ENCODE assay signal across 8 cellular contexts in genomic region chr9:110049699-110050450, GRCh38.
DNase-seq lines count a peak whose midpoint lies in the region; ATAC-seq, FAIRE-seq and TF ChIP-seq lines count a peak whose summit lies in the region.

No MANE protein-coding gene starts in this region.

- H3K4me3 ChIP-seq in BE2C (ENCODE audit: low read depth, low read length) = no peak overlapping the region; the same call in 1 of the 2 replicates
- H3K4me3 ChIP-seq in Panc1 (ENCODE audit: low read depth in 2 of 2, low read length in 2 of 2) = peak overlapping the region; percentile 57 to 77
- peak overlapping the region; percentile 79 for H3K4me3 ChIP-seq in kidney epithelial cell (ENCODE audit: low read depth, low read length)

- H3K36me3 ChIP-seq in BE2C (no peaks in the 10 kb centered on the region), Panc1 (ENCODE audit: control insufficient read depth, insufficient read depth, low read length) (no peaks in the 10 kb centered on the region), kidney epithelial cell (ENCODE audit: control insufficient read depth, insufficient read depth, low read length) (peaks cover 1% of the 10 kb centered on the region)

- TF ChIP-seq CTCF in BE2C (IDR thresholded peaks at IDR 0.05; ENCODE audit: low read depth, low read length) = no peak
- no peak for TF ChIP-seq CTCF in Panc1 (IDR thresholded peaks at IDR 0.05)
- no peak for TF ChIP-seq CTCF in MCF 10A (IDR thresholded peaks at IDR 0.05; ENCODE audit: unreplicated experiment)
- TF ChIP-seq CTCF in kidney epithelial cell (IDR thresholded peaks at IDR 0.05; ENCODE audit: insufficient read depth, low read length, poor library complexity, severe bottlenecking) = no peak

- H3K4me1 ChIP-seq in BE2C (no peaks in the 10 kb centered on the region; the same call in 1 of the 2 replicates), Panc1 (ENCODE audit: control insufficient read depth, insufficient read depth, low read length) (no peaks in the 10 kb centered on the region)

- H3K27ac ChIP-seq in Panc1 (ENCODE audit: low read length) = no peak overlapping the region

- peaks cover 14% of the 10 kb centered on the region for H3K36me3 Mint-ChIP-seq in MCF 10A (ENCODE audit: insufficient read depth, unreplicated experiment)

- H3K27me3 ChIP-seq in BE2C (peaks cover 47% of the 10 kb centered on the region), Panc1 (ENCODE audit: control insufficient read depth, insufficient read depth, low read length) (no peaks in the 10 kb centered on the region; the same call in 1 of the 2 replicates), kidney epithelial cell (ENCODE audit: control insufficient read depth, insufficient read depth, low read length) (no peaks in the 10 kb centered on the region)

- peak; percentile 8 for DNase-seq in BE2C
- no peak for DNase-seq in Panc1 (ENCODE audit: low read depth, low spot score)
- DNase-seq in MCF 10A (ENCODE audit: unreplicated experiment) = no peak
- no peak for DNase-seq in kidney epithelial cell (ENCODE audit: low read depth)
- DNase-seq in stimulated activated CD4-positive, alpha-beta T cell treated with anti-CD3 and anti-CD28 coated beads, Interleukin-4, amount 100 ng/mL, for 1 hour = peak; percentile 16
- no peak for DNase-seq in midbrain (lab: John Stamatoyannopoulos, UW)
- no peak for DNase-seq in urothelium cell line (ENCODE audit: low spot score)

- no peak for FAIRE-seq in urothelium cell line (lab: Jason Lieb, UNC)

- in situ Hi-C loops in Panc1 (cut with HindIII; ENCODE audit: low pct_unique_long_range_greater_than_20kb, low sequenced_read_pairs) = no loop called here

- peaks cover 33% of the 10 kb centered on the region for H3K4me1 Mint-ChIP-seq in MCF 10A (ENCODE audit: insufficient read depth, unreplicated experiment)

- H3K4me3 Mint-ChIP-seq in MCF 10A (ENCODE audit: unreplicated experiment) = peak overlapping the region; percentile 99

- intact Hi-C loops in Panc1 (cut with micrococcal nuclease; ENCODE audit: unreplicated experiment) (no loop called here), MCF 10A (cut with micrococcal nuclease) (no loop called here)

- CTCF ChIA-PET in Panc1 (lab: Charles Lee) (no interaction called here), MCF 10A (lab: Yijun Ruan, JAX) (interaction anchor here (0.6 to 3.5 kb wide), 7 partner anchors 9 to 478 kb away, joined by 3 to 15 read pairs (median 3); no protein-coding TSS in a partner anchor)

- H3K9me3 ChIP-seq in BE2C (no peaks in the 10 kb centered on the region), Panc1 (ENCODE audit: control insufficient read depth, insufficient read depth, low read depth, low read length) (no peaks in the 10 kb centered on the region)

- no peaks in the 10 kb centered on the region for H3K9me3 Mint-ChIP-seq in MCF 10A (ENCODE audit: unreplicated experiment)

- ATAC-seq in GM21723 (IDR thresholded peaks at IDR 0.05; ENCODE audit: unreplicated experiment) (peak; percentile 25), Panc1 (peak; percentile 71)

- no peaks in the 10 kb centered on the region for H3K27me3 Mint-ChIP-seq in MCF 10A (ENCODE audit: insufficient read depth, unreplicated experiment)

- H3K27ac Mint-ChIP-seq in MCF 10A (ENCODE audit: low read depth, unreplicated experiment) = peak overlapping the region; percentile 84

- POLR2A ChIA-PET in Panc1 (lab: Charles Lee) (interaction anchor here (0.6 kb wide), 1 partner anchor 189 kb away, joined by 4 read pairs; no protein-coding TSS in a partner anchor), MCF 10A (lab: Yijun Ruan, JAX) (interaction anchor here (1.0 to 6.2 kb wide), 4 partner anchors 18 to 139 kb away, joined by 5 to 51 read pairs (median 6); no protein-coding TSS in a partner anchor)

- BruUV-seq in Panc1 (replicated peaks; lab: Mats Ljungman, UMichigan) (no TSS peak), MCF 10A (replicated peaks; lab: Mats Ljungman, UMichigan) (no TSS peak)

Comparison
In these comparisons a context has a peak if more than half of its experiments do, and no peak if none do; other contexts are left out.
1. DNase-seq: peak in BE2C (single experiment) and stimulated activated CD4-positive, alpha-beta T cell treated with anti-CD3 and anti-CD28 coated beads, Interleukin-4, amount 100 ng/mL, for 1 hour (single experiment); none in Panc1 (single experiment), MCF 10A (single experiment), kidney epithelial cell (single experiment), midbrain (single experiment) and urothelium cell line (single experiment).